Comparison of ENCODE assay signal across 33 cellular contexts in the genomic region with DNA sequence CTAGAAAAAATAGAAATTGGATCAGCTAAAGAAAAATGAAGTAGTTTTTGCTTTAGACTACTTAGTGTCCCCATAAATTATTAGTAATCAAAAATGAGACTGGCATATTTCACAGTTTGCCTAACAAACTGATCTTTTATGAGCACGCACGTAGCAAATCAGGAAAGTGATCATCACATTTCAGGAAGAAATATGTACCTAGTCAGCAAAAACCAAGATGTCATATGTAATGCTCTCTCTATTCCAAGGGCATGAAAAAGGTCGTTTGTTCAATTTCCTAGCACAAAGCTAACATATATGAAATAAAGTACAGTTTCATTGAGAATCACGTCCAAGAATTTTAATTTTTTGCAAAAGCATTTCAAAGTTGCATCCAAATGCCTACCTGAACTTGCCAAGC.
"Had no signal": no experiment of that assay in that cellular context is flagged by ENCODE, and none has a peak within 500 bp of the region (broad histone marks: within the 10 kb centered on the region; RNA-seq: fewer than 3 reads in every experiment).

No MANE protein-coding gene starts in this region.

- H2AFZ ChIP-seq: parathyroid adenoma had no signal

- H3K36me3 ChIP-seq: neutrophil, ovary, spleen, suprapubic skin, tibial artery, transverse colon, upper lobe of right lung, uterus had no signal

- H3K4me1 Mint-ChIP-seq: naive thymus-derived CD8-positive, alpha-beta T cell; nephron progenitor cell; neural crest cell; stimulated activated memory B cell treated with anti-CD40 and anti-IgM and Interleukin-4, amounts not matched to agents 10 μg/mL and 1 μg/mL and 100 μg/mL, for 72 hours; stimulated activated naive CD8-positive, alpha-beta T cell treated with anti-CD3 and anti-CD28 coated beads, Interleukin-15, amount 100 ng/mL, for 72 hours had no signal

- H3K27me3 ChIP-seq: neutrophil, ovary, spleen, suprapubic skin, testis, tibial artery, transverse colon, upper lobe of right lung, uterus had no signal

- H3K27ac ChIP-seq: neutrophil, ovary, parathyroid adenoma, psoas muscle, skin epidermis, spleen, suprapubic skin, testis, tibial artery, transverse colon, upper lobe of right lung, uterus had no signal

- H3K4me3 ChIP-seq: ovary, psoas muscle, skin epidermis, smooth muscle cell, spleen, suprapubic skin, testis, tibial artery, transverse colon, upper lobe of right lung, uterus had no signal

- H3K27me3 Mint-ChIP-seq: naive thymus-derived CD8-positive, alpha-beta T cell; natural killer cell treated with Interleukin-12 subunit alpha and Interleukin-12 subunit beta and Interleukin-15 and Interleukin-18, amount 100 ng/mL, for 72 hours; progenitor cell of endocrine pancreas; stimulated activated memory B cell treated with anti-CD40 and anti-IgM and Interleukin-4, amounts not matched to agents 10 μg/mL and 1 μg/mL and 100 μg/mL, for 72 hours; stimulated activated naive CD8-positive, alpha-beta T cell treated with anti-CD3 and anti-CD28 coated beads, Interleukin-15, amount 100 ng/mL, for 72 hours; type B pancreatic cell had no signal

- H3K9me3 Mint-ChIP-seq: type B pancreatic cell had no signal

- H3K9me3 ChIP-seq: neutrophil, ovary, psoas muscle, suprapubic skin, testis, tibial artery, transverse colon, upper lobe of right lung, uterus had no signal

- H3K79me2 ChIP-seq: parathyroid adenoma had no signal

- DNase-seq: naive thymus-derived CD8-positive, alpha-beta T cell; nephron progenitor cell; nucleus accumbens; ovary; posterior cingulate gyrus; psoas muscle; right cardiac atrium; spleen; stimulated activated CD4-positive, alpha-beta T cell treated with anti-CD3 and anti-CD28 coated beads, Interleukin-12 subunit alpha, Interleukin-12 subunit beta, amount 100 ng/mL, for 4 hours; stimulated activated CD4-positive, alpha-beta T cell treated with anti-CD3 and anti-CD28 coated beads, Interleukin-1b, Interleukin-23, amount 100 ng/mL, for 48 hours; stimulated activated CD4-positive, alpha-beta T cell treated with anti-CD3 and anti-CD28 coated beads, Interleukin-4, amount 100 ng/mL, for 1 hour; stimulated activated CD4-positive, alpha-beta T cell treated with anti-CD3 and anti-CD28 coated beads, Interleukin-4, amount 100 ng/mL, for 4 hours; stimulated activated CD8-positive, alpha-beta memory T cell treated with anti-CD3 and anti-CD28 coated beads, Interleukin-4, amount 100 ng/mL, for 48 hours; stimulated activated naive CD4-positive, alpha-beta T cell; stimulated activated naive CD8-positive, alpha-beta T cell treated with anti-CD3 and anti-CD28 coated beads, Interleukin-15, amount 100 ng/mL, for 72 hours; stimulated activated naive CD8-positive, alpha-beta T cell treated with anti-CD3 and anti-CD28 coated beads, Interleukin-15, Interleukin-2, amounts not matched to agents 100 U/mL and 50 U/mL, for 24 hours; substantia nigra; testis; tibial artery; transverse colon; upper lobe of right lung; uterus had no signal

- H3K4me3 Mint-ChIP-seq: naive thymus-derived CD8-positive, alpha-beta T cell; natural killer cell treated with Interleukin-12 subunit alpha and Interleukin-12 subunit beta and Interleukin-15 and Interleukin-18, amount 100 ng/mL, for 72 hours; nephron progenitor cell; neural crest cell; stimulated activated memory B cell treated with anti-CD40 and anti-IgM and Interleukin-4, amounts not matched to agents 10 μg/mL and 1 μg/mL and 100 μg/mL, for 72 hours; stimulated activated naive CD8-positive, alpha-beta T cell treated with anti-CD3 and anti-CD28 coated beads, Interleukin-15, amount 100 ng/mL, for 72 hours; type B pancreatic cell had no signal

- H3K4me1 ChIP-seq: parathyroid adenoma, psoas muscle, spleen, suprapubic skin, testis, tibial artery, transverse colon, upper lobe of right lung, uterus had no signal

- H3K9ac ChIP-seq: parathyroid adenoma had no signal

- H3K36me3 Mint-ChIP-seq: naive thymus-derived CD8-positive, alpha-beta T cell; stimulated activated memory B cell treated with anti-CD40 and anti-IgM and Interleukin-4, amounts not matched to agents 10 μg/mL and 1 μg/mL and 100 μg/mL, for 72 hours; type B pancreatic cell had no signal

- H3K4me2 ChIP-seq: smooth muscle cell had no signal

- ATAC-seq: naive thymus-derived CD8-positive, alpha-beta T cell; natural killer cell treated with Interleukin-12 subunit alpha and Interleukin-12 subunit beta and Interleukin-15 and Interleukin-18, amount 100 ng/mL, for 72 hours; psoas muscle; right cardiac atrium; sciatic nerve; stimulated activated memory B cell treated with anti-CD40 and anti-IgM and Interleukin-4, amounts not matched to agents 10 μg/mL and 1 μg/mL and 100 μg/mL, for 72 hours; stimulated activated naive CD8-positive, alpha-beta T cell treated with anti-CD3 and anti-CD28 coated beads, Interleukin-15, amount 100 ng/mL, for 72 hours; stimulated activated naive CD8-positive, alpha-beta T cell treated with anti-CD3 and anti-CD28 coated beads, Interleukin-15, Interleukin-2, amounts not matched to agents 100 U/mL and 50 U/mL, for 24 hours; upper lobe of right lung had no signal

- H3K27ac Mint-ChIP-seq: naive thymus-derived CD8-positive, alpha-beta T cell; natural killer cell treated with Interleukin-12 subunit alpha and Interleukin-12 subunit beta and Interleukin-15 and Interleukin-18, amount 100 ng/mL, for 72 hours; nephron progenitor cell; progenitor cell of endocrine pancreas; stimulated activated memory B cell treated with anti-CD40 and anti-IgM and Interleukin-4, amounts not matched to agents 10 μg/mL and 1 μg/mL and 100 μg/mL, for 72 hours; stimulated activated naive CD8-positive, alpha-beta T cell treated with anti-CD3 and anti-CD28 coated beads, Interleukin-15, amount 100 ng/mL, for 72 hours; type B pancreatic cell had no signal
